In the genomic region with DNA sequence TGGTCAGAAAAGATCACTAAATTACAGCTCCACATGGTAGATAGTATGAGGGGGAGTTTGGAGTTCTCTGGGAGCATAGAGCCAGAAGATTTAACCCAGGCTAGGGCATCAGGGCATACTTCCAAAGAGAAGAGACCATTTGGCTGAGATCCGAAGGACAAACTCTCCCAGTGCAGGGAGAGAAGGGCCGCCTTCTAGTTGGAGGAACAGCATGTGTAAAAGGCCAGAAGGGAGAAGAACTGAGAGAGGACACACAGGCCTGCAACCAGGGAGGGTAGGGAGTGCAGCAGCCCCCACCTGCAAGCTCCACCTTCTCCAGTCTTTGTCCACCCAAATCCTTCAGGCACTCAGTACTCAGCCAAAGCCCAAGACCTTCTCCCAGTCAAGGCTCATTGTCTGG, we compare ENCODE assay signal across 29 cellular contexts.
"Had no signal": no experiment of that assay in that cellular context is flagged by ENCODE, and none has a peak within 500 bp of the region (broad histone marks: within the 10 kb centered on the region; RNA-seq: fewer than 3 reads in every experiment).

No MANE protein-coding gene starts in this region.

- H3K4me3 ChIP-seq: ascending aorta, cardiac muscle cell, coronary artery, gastrocnemius medialis, left ventricle myocardium inferior, lung, mucosa of descending colon, right atrium auricular region, tibial artery had no signal

- ATAC-seq: activated T-cell treated with anti-CD3 and anti-CD28 coated beads, Interleukin-2, amount 50 U/mL, for 72 hours; effector memory CD8-positive, alpha-beta T cell; gastrocnemius medialis; mucosa of descending colon; stimulated activated memory B cell treated with anti-CD40 and anti-IgM and Interleukin-4, amounts not matched to agents 10 μg/mL and 1 μg/mL and 100 μg/mL, for 72 hours had no signal

- H3K36me3 ChIP-seq: cardiac muscle cell, gastrocnemius medialis, left ventricle myocardium inferior, right atrium auricular region had no signal

- DNase-seq: activated CD4-positive, alpha-beta T cell treated with anti-CD3 and anti-CD28 coated beads for 4 hours; activated CD4-positive, alpha-beta T cell treated with anti-CD3 and anti-CD28 coated beads, Interleukin-2, amount 50 U/mL, for 4 hours; activated effector memory CD4-positive, alpha-beta T cell treated with Interleukin-2 at 50 U/mL for 16 hours; activated naive CD4-positive, alpha-beta T cell treated with anti-CD3 and anti-CD28 coated beads for 36 hours; activated naive CD8-positive, alpha-beta T cell treated with anti-CD3 and anti-CD28 coated beads for 36 hours; activated T-cell treated with anti-CD3 and anti-CD28 coated beads for 4 hours; activated T-cell treated with anti-CD3 and anti-CD28 coated beads, Interleukin-2, amount 50 U/mL, for 72 hours; cerebellar nuclear complex; effector memory CD8-positive, alpha-beta T cell; erythroblast; gastrocnemius medialis; glutamatergic neuron; islet precursor cell; left ventricle myocardium inferior; mucosa of descending colon; naive B cell; stimulated activated CD4-positive, alpha-beta T cell treated with anti-CD3 and anti-CD28 coated beads, Interleukin-4, amount 100 ng/mL, for 4 hours; stimulated activated CD8-positive, alpha-beta memory T cell treated with anti-CD3 and anti-CD28 coated beads, Interleukin-4, amount 100 ng/mL, for 48 hours; stimulated activated naive CD8-positive, alpha-beta T cell treated with anti-CD3 and anti-CD28 coated beads, Interleukin-15, amount 100 ng/mL, for 72 hours; SW 1271; T-helper 9 cell; tibial artery had no signal

- H3K9me3 ChIP-seq: ascending aorta, gastrocnemius medialis, mucosa of descending colon, right atrium auricular region, tibial artery had no signal

- H3K27ac ChIP-seq: ascending aorta, cardiac muscle cell, VCaP had no signal

- H3K27me3 ChIP-seq: ascending aorta, cardiac muscle cell, gastrocnemius medialis, right atrium auricular region, tibial artery had no signal
